Comparison of ENCODE assay signal across 8 cellular contexts in the genomic region with DNA sequence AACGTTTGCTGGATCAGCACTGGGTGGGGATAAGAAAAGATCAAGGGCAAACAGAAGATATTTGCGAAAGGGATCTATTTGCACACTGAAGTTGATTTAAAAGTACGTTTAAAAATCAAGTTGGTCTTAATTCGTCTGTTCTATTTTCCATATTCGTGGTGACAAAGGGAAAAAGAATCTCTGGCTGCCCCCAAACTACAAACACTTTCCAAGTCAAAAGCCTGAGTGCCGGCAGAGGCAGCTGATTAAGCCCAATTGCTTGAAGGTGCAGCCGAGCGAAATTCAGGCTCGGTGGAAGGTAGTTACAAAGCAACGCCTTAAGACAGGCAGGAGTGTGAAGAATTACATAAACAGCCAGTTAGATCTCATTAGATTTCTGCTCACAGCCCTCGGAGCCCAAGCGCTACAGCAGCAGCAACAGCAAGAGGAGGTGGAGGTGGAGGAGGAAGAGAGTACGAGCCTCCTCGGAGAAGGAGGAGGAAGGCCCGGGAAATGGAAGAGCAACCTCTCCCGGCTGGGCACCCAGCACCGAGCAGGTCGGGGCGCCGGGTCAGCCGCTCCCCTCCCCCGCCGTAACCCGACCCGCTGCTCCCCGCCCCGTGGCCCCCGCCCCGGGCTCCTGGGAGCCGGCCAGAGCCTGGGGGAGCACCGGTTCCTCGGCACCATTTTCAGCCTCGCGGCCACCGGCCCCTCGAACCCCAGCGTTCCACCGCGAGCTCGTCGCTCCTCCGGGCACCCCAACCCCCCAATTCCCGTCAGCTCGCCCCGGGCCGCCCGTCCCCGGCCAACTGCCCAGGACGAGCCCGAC. TPM values are rescaled to one million over a fixed set of nuclear protein-coding genes. Genes with fewer than 3 reads are reported as not detected.
DNase-seq lines count a peak whose midpoint lies in the region; ATAC-seq, FAIRE-seq and TF ChIP-seq lines count a peak whose summit lies in the region.

No MANE protein-coding gene starts in this region.

- peak overlapping the region; percentile 97 for H3K27ac Mint-ChIP-seq in activated naive CD4-positive, alpha-beta T cell treated with anti-CD3 and anti-CD28 coated beads, Interleukin-2, amount 50 U/mL, for 24 hours

- no peaks in the 10 kb centered on the region for H3K27me3 Mint-ChIP-seq in activated naive CD4-positive, alpha-beta T cell treated with anti-CD3 and anti-CD28 coated beads, Interleukin-2, amount 50 U/mL, for 24 hours

- no peaks in the 10 kb centered on the region for H3K9me3 ChIP-seq in osteoblast (ENCODE audit: low read depth, low read length)

- intact Hi-C loops in Right ventricle myocardium inferior (cut with DNase I), result loop anchor here (5.0 to 10.0 kb wide), 2 partner anchors 42 to 290 kb away; partner anchors contain the start of gene NME1

- H3K27ac ChIP-seq in C4-2B, result peak overlapping the region; percentile 99
- H3K27ac ChIP-seq in osteoblast (ENCODE audit: low read depth, low read length), result peak overlapping the region; percentile 64
- H3K27ac ChIP-seq in urinary bladder (ENCODE audit: low read depth), result peak overlapping the region; percentile 100

- no peaks in the 10 kb centered on the region for H3K9me3 Mint-ChIP-seq in activated naive CD4-positive, alpha-beta T cell treated with anti-CD3 and anti-CD28 coated beads, Interleukin-2, amount 50 U/mL, for 24 hours

- peaks cover 6% of the 10 kb centered on the region for H3K36me3 Mint-ChIP-seq in activated naive CD4-positive, alpha-beta T cell treated with anti-CD3 and anti-CD28 coated beads, Interleukin-2, amount 50 U/mL, for 24 hours

- no peak overlapping the region for H2AFZ ChIP-seq in osteoblast (ENCODE audit: low read length)

- peaks cover 37% of the 10 kb centered on the region for H3K4me1 ChIP-seq in osteoblast (ENCODE audit: insufficient read depth, low read length)
- H3K4me1 ChIP-seq in urinary bladder (ENCODE audit: insufficient read depth), result no peaks in the 10 kb centered on the region

- ATAC-seq in GM19463 (IDR thresholded peaks at IDR 0.05; ENCODE audit: unreplicated experiment), result peak; percentile 3
- peak; percentile 6 for ATAC-seq in Right ventricle myocardium inferior

- peaks cover 28% of the 10 kb centered on the region for H4K20me1 ChIP-seq in osteoblast (ENCODE audit: insufficient read depth, low read length)

- DNase-seq in HTR-8/SVneo (ENCODE audit: insufficient read length, low spot score) (no peak), RPMI7951 (ENCODE audit: low read depth) (peak; percentile 37), Right ventricle myocardium inferior (ENCODE audit: missing footprints) (no peak), osteoblast (ENCODE audit: insufficient read length, low spot score, missing footprints) (peak; percentile 72)

- H3K4me1 Mint-ChIP-seq in activated naive CD4-positive, alpha-beta T cell treated with anti-CD3 and anti-CD28 coated beads, Interleukin-2, amount 50 U/mL, for 24 hours, result peaks cover 60% of the 10 kb centered on the region

- under 1% methylated on average over 50 of the region's 50 CpGs for WGBS in urinary bladder

- peak overlapping the region; percentile 80 for H3K4me3 ChIP-seq in osteoblast (ENCODE audit: insufficient read depth, low read length)
- peak overlapping the region; percentile 99 for H3K4me3 ChIP-seq in urinary bladder (ENCODE audit: low read depth, low read length)

- H3K4me2 ChIP-seq in osteoblast (ENCODE audit: insufficient read depth, low read length), result peak overlapping the region; percentile 89

- peak overlapping the region; percentile 94 for H3K4me3 Mint-ChIP-seq in activated naive CD4-positive, alpha-beta T cell treated with anti-CD3 and anti-CD28 coated beads, Interleukin-2, amount 50 U/mL, for 24 hours

- H3K27me3 ChIP-seq in osteoblast (ENCODE audit: insufficient read depth, low read length), result no peaks in the 10 kb centered on the region

- FAIRE-seq in HTR-8/SVneo (lab: Jason Lieb, UNC), result peak; percentile 16

- peaks cover 35% of the 10 kb centered on the region for H3K79me2 ChIP-seq in osteoblast (ENCODE audit: insufficient read depth, low read length)

- H3K36me3 ChIP-seq in osteoblast (ENCODE audit: insufficient read depth, low read length) (peaks cover 20% of the 10 kb centered on the region), urinary bladder (ENCODE audit: insufficient read depth) (no peaks in the 10 kb centered on the region)

- TF ChIP-seq CTCF in C4-2B (conservative IDR thresholded peaks at IDR 0.05) (no peak), osteoblast (IDR thresholded peaks at IDR 0.05; ENCODE audit: extremely low read depth, low read depth, low read length) (no peak)

RNA-seq across cellular contexts. Expression of gene TOB1, which starts 0.9 kb away (rescaled TPM):
- total RNA-seq in RPMI7951 (2014; rRNA removed; shearing (Covaris generic)), result 4.3 and 10.7 TPM in 2 replicates
- total RNA-seq in Right ventricle myocardium inferior, result 83.3 TPM
- total RNA-seq in osteoblast, result 18.8 and 21.5 TPM in 2 replicates
- 47.4 TPM for total RNA-seq in urinary bladder
- 41.3 TPM for polyA plus RNA-seq in urinary bladder

RNA-seq across cellular contexts. Expression of gene WFIKKN2, which starts 29.9 kb away (rescaled TPM):
- total RNA-seq in RPMI7951 (2014; rRNA removed; shearing (Covaris generic)), result not detected in 2 replicates
- total RNA-seq in Right ventricle myocardium inferior (0.14 TPM), osteoblast (under 0.01 TPM in 1 of 2 replicates, not detected in the other), urinary bladder (0.37 TPM)
- 0.32 TPM for polyA plus RNA-seq in urinary bladder

Comparison
In these comparisons a context has a peak if more than half of its experiments do, and no peak if none do; other contexts are left out.
1. DNase-seq: peak in RPMI7951 (single experiment) and osteoblast (single experiment); none in HTR-8/SVneo (single experiment) and Right ventricle myocardium inferior (single experiment).
2. Peak in every context shown above with its lines, with median percentiles within 50 percentile points of each other: H3K27ac ChIP-seq.